In genomic region chr9:87742813-87743428, GRCh38 we compare ENCODE assay signal across 1 cellular context.
TF ChIP-seq lines count a peak whose summit lies in the region.

No MANE protein-coding gene starts in this region.

TF ChIP-seq in K562, 482 proteins besides CTCF, POLR2A, EP300 and RAD21 (continued from another document):
- TF ChIP-seq DPF2 (IDR thresholded peaks at IDR 0.05) (0 out of 2 replicates have a peak, but pooled peaks have one; percentile 37), RNF2 (IDR thresholded peaks at IDR 0.05) (no peak), YBX1 (IDR thresholded peaks at IDR 0.05) (no peak), NFYB (IDR thresholded peaks at IDR 0.05; ENCODE audit: extremely low read depth, insufficient read length) (peak; percentile 29), TFAP4 (CRISPR knock-in tag; IDR thresholded peaks at IDR 0.05; ENCODE audit: borderline replicate concordance) (0 out of 2 replicates have a peak, but pooled peaks have one; percentile 26), JUND (IDR thresholded peaks at IDR 0.05; ENCODE audit: borderline replicate concordance, low read depth, low read length) (0 out of 2 replicates have a peak, but pooled peaks have one; percentile 8), JUND (tag; IDR thresholded peaks at IDR 0.05; ENCODE audit: borderline replicate concordance, low read depth, low read length) (no peak), SIN3A (IDR thresholded peaks at IDR 0.05; ENCODE audit: borderline replicate concordance in 2 of 2, control insufficient read depth in 1 of 2, low read depth in 2 of 2, low read length in 2 of 2) (no peak), ZNF316 (IDR thresholded peaks at IDR 0.05) (peak; percentile 76), MAFG (tag; conservative IDR thresholded peaks at IDR 0.05) (0 out of 2 replicates have a peak, but pooled peaks have one; percentile 16), C11orf30 (IDR thresholded peaks at IDR 0.05; ENCODE audit: low read depth) (0 out of 2 replicates have a peak, but pooled peaks have one; percentile 41), FOSL1 (tag; conservative IDR thresholded peaks at IDR 0.05) (peak; percentile 55)
